ENCODE assay signal across 23 cellular contexts in the genomic region with DNA sequence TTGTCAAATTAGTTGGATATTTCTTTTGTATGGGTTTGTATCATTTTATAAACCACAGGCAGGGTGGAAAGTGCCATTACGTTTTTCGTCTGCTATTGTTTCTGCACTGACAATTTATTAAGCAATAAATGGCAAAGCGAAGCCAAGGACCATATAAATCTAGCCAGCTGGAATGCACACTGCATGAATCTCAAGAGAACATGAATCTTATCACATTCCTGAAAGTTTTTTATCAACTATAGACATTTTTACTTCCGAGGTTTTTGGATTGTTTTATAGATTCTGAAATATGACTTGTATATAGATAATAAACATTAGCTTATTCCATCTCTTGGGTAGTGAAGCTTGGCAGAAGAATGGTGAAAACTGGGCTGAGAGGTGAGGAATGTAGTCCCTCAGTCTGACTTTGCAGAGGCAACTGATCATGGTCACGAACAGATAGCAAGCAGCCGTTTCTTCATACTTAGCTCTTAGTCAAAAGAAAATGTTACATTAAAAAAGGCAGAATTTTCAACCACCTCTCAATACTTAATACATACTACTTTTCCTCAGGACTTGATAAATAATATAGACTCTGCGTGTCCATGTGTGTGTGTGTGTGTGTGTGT.
A peak's percentile ranks its signal among the peaks of the same experiment; 100 is the strongest.
DNase-seq lines count a peak whose midpoint lies in the region; ATAC-seq, FAIRE-seq and TF ChIP-seq lines count a peak whose summit lies in the region.
"Had no signal": no experiment of that assay in that cellular context is flagged by ENCODE, and none has a peak within 500 bp of the region (broad histone marks: within the 10 kb centered on the region; RNA-seq: fewer than 3 reads in every experiment).

No MANE protein-coding gene starts in this region.

- H3K27me3 ChIP-seq in OCI-LY1 (ENCODE audit: insufficient read depth, low read length) (no peaks in the 10 kb centered on the region), fibroblast of lung (ENCODE audit: control insufficient read depth, insufficient read depth, low read length) (no peaks in the 10 kb centered on the region)
- H3K27me3 ChIP-seq: gastrocnemius medialis, MG63, transverse colon had no signal

- peaks cover 7% of the 10 kb centered on the region; the same call in 1 of the 2 replicates for H3F3A ChIP-seq in OCI-LY1 (ENCODE audit: insufficient read depth, low read length)

- H3K9me3 ChIP-seq in OCI-LY1 (ENCODE audit: low read length) (no peaks in the 10 kb centered on the region), fibroblast of lung (ENCODE audit: control insufficient read depth, insufficient read depth, low read depth, low read length) (no peaks in the 10 kb centered on the region)
- H3K9me3 ChIP-seq: Caco-2, gastrocnemius medialis, MG63, transverse colon had no signal

- H3K4me3 ChIP-seq in OCI-LY1 (ENCODE audit: low read depth, low read length, poor library complexity, severe bottlenecking), result no peak overlapping the region
- no peak overlapping the region for H3K4me3 ChIP-seq in fibroblast of lung (replicated peaks in 1 of 4; ENCODE audit: control extremely low read depth in 1 of 4, insufficient read depth in 1 of 4, low read depth in 3 of 4, low read length in 4 of 4)
- H3K4me3 ChIP-seq: gastrocnemius medialis, MG63, skin epidermis, transverse colon had no signal

- peaks cover 47% of the 10 kb centered on the region for H3K36me3 ChIP-seq in OCI-LY1 (ENCODE audit: insufficient read depth, low read length)
- no peaks in the 10 kb centered on the region for H3K36me3 ChIP-seq in fibroblast of lung (ENCODE audit: control insufficient read depth, insufficient read depth, low read length)
- H3K36me3 ChIP-seq: gastrocnemius medialis, MG63, transverse colon had no signal

- no peak for FAIRE-seq in HTR-8/SVneo (lab: Jason Lieb, UNC)

- peak; percentile 9 for DNase-seq in EH (ENCODE audit: low read depth)
- DNase-seq in fibroblast of lung (ENCODE audit: low read depth in 2 of 2), result peak; percentile 32 to 76
- DNase-seq in omental fat pad (ENCODE audit: low spot score), result no peak
- no peak for DNase-seq in HTR-8/SVneo (ENCODE audit: insufficient read length, low spot score)
- DNase-seq: activated CD4-positive, alpha-beta T cell treated with anti-CD3 and anti-CD28 coated beads, Interleukin-2, amount 50 U/mL, for 1 hour; activated CD8-positive, alpha-beta memory T cell treated with anti-CD3 and anti-CD28 coated beads, Interleukin-2, amount 50 U/mL, for 4 hours; Caco-2; EL; gastrocnemius medialis; left colon; MG63; NCI-H1694; NCI-H2227 treated with DMSO at 0.1 percent for 48 hours; NCI-H774; nephron progenitor cell; PC-3; T-helper 17 cell; transverse colon had no signal

- H3K27ac ChIP-seq in OCI-LY1 (ENCODE audit: low read depth, low read length, poor library complexity, severe bottlenecking) (peak overlapping the region; percentile 92), fibroblast of lung (ENCODE audit: insufficient read depth, low read length) (no peak overlapping the region)
- H3K27ac ChIP-seq: gastrocnemius medialis, skin epidermis, transverse colon, VCaP had no signal

- no peaks in the 10 kb centered on the region for H3K9me2 ChIP-seq in OCI-LY1 (ENCODE audit: low read depth, low read length)

- H3K79me2 ChIP-seq in OCI-LY1 (ENCODE audit: insufficient read depth, low read length) (peaks cover 36% of the 10 kb centered on the region), fibroblast of lung (ENCODE audit: control insufficient read depth, insufficient read depth, low read length) (no peaks in the 10 kb centered on the region)

- TF ChIP-seq CTCF in OCI-LY1 (IDR thresholded peaks at IDR 0.05; ENCODE audit: low read length) (no peak), fibroblast of lung (conservative IDR thresholded peaks at IDR 0.05 in 1 of 2, IDR thresholded peaks at IDR 0.05 in 1 of 2; ENCODE audit: low read depth in 1 of 2, low read length in 2 of 2) (no peak), omental fat pad (IDR thresholded peaks at IDR 0.05) (no peak)

- no peak overlapping the region for H3K9ac ChIP-seq in OCI-LY1 (ENCODE audit: low read length)
- no peak overlapping the region for H3K9ac ChIP-seq in fibroblast of lung (ENCODE audit: insufficient read depth, low read length)

- ATAC-seq in omental fat pad (ENCODE audit: low FRiP score) (peak; percentile 40), HG02840 (IDR thresholded peaks at IDR 0.05; ENCODE audit: low FRiP score, unreplicated experiment) (no peak), GM19023 (IDR thresholded peaks at IDR 0.05; ENCODE audit: unreplicated experiment) (no peak)
- ATAC-seq: left colon, PC-3, T-helper 17 cell had no signal

- no peak overlapping the region for H3K4me2 ChIP-seq in OCI-LY1 (ENCODE audit: low read length)
- H3K4me2 ChIP-seq in fibroblast of lung (ENCODE audit: extremely low read depth, insufficient read depth, low read length), result no peak overlapping the region

- H2AFZ ChIP-seq in OCI-LY1 (ENCODE audit: low read length) (no peak overlapping the region), fibroblast of lung (ENCODE audit: low read length) (no peak overlapping the region)

- H3K4me1 ChIP-seq in OCI-LY1 (ENCODE audit: insufficient read depth, low read length, severe bottlenecking) (peaks cover 100% of the 10 kb centered on the region), fibroblast of lung (ENCODE audit: control insufficient read depth, extremely low read depth, insufficient read depth, low read length) (no peaks in the 10 kb centered on the region)
- H3K4me1 ChIP-seq: Caco-2 had no signal

- H4K20me1 ChIP-seq in OCI-LY1 (ENCODE audit: insufficient read depth, low read length) (no peaks in the 10 kb centered on the region), fibroblast of lung (ENCODE audit: control insufficient read depth, extremely low read depth, insufficient read depth, low read length) (no peaks in the 10 kb centered on the region)

Comparison
In these comparisons a context has a peak if more than half of its experiments do, and no peak if none do; other contexts are left out.
1. DNase-seq: peak in EH (single experiment) and fibroblast of lung (2 of 2); none in omental fat pad (single experiment) and HTR-8/SVneo (single experiment).